Comparison of ENCODE assay signal across 25 cellular contexts in genomic region chr13:27988520-27988919, GRCh38. TPM values are rescaled to one million over a fixed set of nuclear protein-coding genes. Genes with fewer than 3 reads are reported as not detected.
"Had no signal": no experiment of that assay in that cellular context is flagged by ENCODE, and none has a peak within 500 bp of the region (broad histone marks: within the 10 kb centered on the region; RNA-seq: fewer than 3 reads in every experiment).

A gene with protein sequence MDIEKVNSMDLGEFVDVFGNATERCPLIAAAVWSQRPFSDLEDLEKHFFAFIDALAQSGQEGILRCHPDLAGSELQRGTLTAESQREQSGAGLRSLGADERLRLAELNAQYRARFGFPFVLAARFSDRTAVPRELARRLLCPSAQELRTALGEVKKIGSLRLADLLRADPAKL (minus strand): TSS chr13:27988693. CDS start chr13:27988637, 56 bp downstream.

- H3K9me3 Mint-ChIP-seq: activated B cell treated with CpG ODN at 0.5 μM for 24 hours; activated CD4-positive, alpha-beta T cell treated with anti-CD3 and anti-CD28 coated beads, Interleukin-2, amount 10 ng/mL, durations not matched to agents 24 days and 14 days; activated naive CD8-positive, alpha-beta T cell treated with anti-CD3 and anti-CD28 coated beads, Interleukin-2, amount 10 ng/mL, durations not matched to agents 7 days and 5 days; activated T-cell treated with anti-CD3 and anti-CD28 coated beads, Interleukin-2, amount 50 U/mL, for 72 hours; dendritic cell treated with granulocyte-macrophage colony-stimulating factor and Interleukin-4, amounts not matched to agents 40 ng/mL and 50 ng/mL, for 4 days; mesothelial cell of epicardium; naive B cell had no signal

- FAIRE-seq: frontal cortex, TTC549 had no signal

- H3K4me1 Mint-ChIP-seq: activated B cell treated with CpG ODN at 0.5 μM for 24 hours; activated naive CD8-positive, alpha-beta T cell treated with anti-CD3 and anti-CD28 coated beads, Interleukin-2, amount 10 ng/mL, durations not matched to agents 7 days and 5 days; mesothelial cell of epicardium had no signal

- H3K27ac Mint-ChIP-seq: activated B cell treated with CpG ODN at 0.5 μM for 24 hours; activated CD4-positive, alpha-beta T cell treated with anti-CD3 and anti-CD28 coated beads, Interleukin-2, amount 10 ng/mL, durations not matched to agents 24 days and 14 days; activated CD8-positive, alpha-beta T cell treated with anti-CD3 and anti-CD28 coated beads, Interleukin-2, amount 10 ng/mL, durations not matched to agents 7 days and 5 days; activated naive CD8-positive, alpha-beta T cell treated with anti-CD3 and anti-CD28 coated beads, Interleukin-2, amount 10 ng/mL, durations not matched to agents 7 days and 5 days; activated T-cell treated with anti-CD3 and anti-CD28 coated beads, Interleukin-2, amount 50 U/mL, for 72 hours; dendritic cell treated with granulocyte-macrophage colony-stimulating factor and Interleukin-4, amounts not matched to agents 40 ng/mL and 50 ng/mL, for 4 days; mesothelial cell of epicardium had no signal

- H3K4me3 Mint-ChIP-seq: activated B cell treated with CpG ODN at 0.5 μM for 24 hours; activated CD4-positive, alpha-beta T cell treated with anti-CD3 and anti-CD28 coated beads, Interleukin-2, amount 10 ng/mL, durations not matched to agents 24 days and 14 days; activated CD8-positive, alpha-beta T cell treated with anti-CD3 and anti-CD28 coated beads, Interleukin-2, amount 10 ng/mL, durations not matched to agents 7 days and 5 days; activated naive CD8-positive, alpha-beta T cell treated with anti-CD3 and anti-CD28 coated beads, Interleukin-2, amount 10 ng/mL, durations not matched to agents 7 days and 5 days; activated T-cell treated with anti-CD3 and anti-CD28 coated beads, Interleukin-2, amount 50 U/mL, for 72 hours; dendritic cell treated with granulocyte-macrophage colony-stimulating factor and Interleukin-4, amounts not matched to agents 40 ng/mL and 50 ng/mL, for 4 days; mesothelial cell of epicardium; naive B cell had no signal

- H3K36me3 Mint-ChIP-seq: activated naive CD8-positive, alpha-beta T cell treated with anti-CD3 and anti-CD28 coated beads, Interleukin-2, amount 10 ng/mL, durations not matched to agents 7 days and 5 days; mesothelial cell of epicardium; naive B cell had no signal

- H3K27me3 ChIP-seq: ovary, uterus had no signal

- H3K36me3 ChIP-seq: ovary, spleen, stomach, thoracic aorta, uterus had no signal

- H3K4me3 ChIP-seq: lung, ovary, spleen, stomach, thoracic aorta, uterus had no signal

- DNase-seq: activated B cell treated with CpG ODN at 0.5 μM for 24 hours; activated CD4-positive, alpha-beta T cell treated with anti-CD3 and anti-CD28 coated beads, Interleukin-2, amount 10 ng/mL, durations not matched to agents 24 days and 14 days; activated CD8-positive, alpha-beta memory T cell treated with anti-CD3 and anti-CD28 coated beads, Interleukin-2, amount 50 U/mL, for 4 hours; activated CD8-positive, alpha-beta T cell treated with anti-CD3 and anti-CD28 coated beads, Interleukin-2, amount 10 ng/mL, durations not matched to agents 7 days and 5 days; activated naive CD8-positive, alpha-beta T cell treated with anti-CD3 and anti-CD28 coated beads, Interleukin-2, amount 10 ng/mL, durations not matched to agents 7 days and 5 days; activated T-cell treated with anti-CD3 and anti-CD28 coated beads, Interleukin-2, amount 50 U/mL, for 72 hours; cerebellar nuclear complex; effector memory CD4-positive, alpha-beta T cell; head of caudate nucleus; left cardiac atrium; naive B cell; ovary; spleen; stomach; T-helper 2 cell; uterus had no signal

RNA-seq across cellular contexts. Expression of the gene that starts here (rescaled TPM):
- total RNA-seq: activated B cell treated with CpG ODN at 0.5 μM for 24 hours; activated CD4-positive, alpha-beta T cell treated with anti-CD3 and anti-CD28 coated beads, Interleukin-2, amount 10 ng/mL, durations not matched to agents 24 days and 14 days; activated CD8-positive, alpha-beta T cell treated with anti-CD3 and anti-CD28 coated beads, Interleukin-2, amount 10 ng/mL, durations not matched to agents 7 days and 5 days; activated naive CD8-positive, alpha-beta T cell treated with anti-CD3 and anti-CD28 coated beads, Interleukin-2, amount 10 ng/mL, durations not matched to agents 7 days and 5 days; activated T-cell treated with anti-CD3 and anti-CD28 coated beads, Interleukin-2, amount 50 U/mL, for 72 hours; aorta; frontal cortex; left cardiac atrium; lung; mesothelial cell of epicardium; ovary; pulmonary artery endothelial cell; sciatic nerve; thoracic aorta; uterus had no signal
- polyA plus RNA-seq: aorta, lung, ovary had no signal
